ENCODE assay signal across 1 cellular context in genomic region chr4:80153800-80154546, GRCh38.
A peak's percentile ranks its signal among the peaks of the same experiment; 100 is the strongest.
TF ChIP-seq lines count a peak whose summit lies in the region.

No MANE protein-coding gene starts in this region.

TF ChIP-seq in SK-N-SH, 30 proteins besides CTCF, POLR2A, EP300 and RAD21 (continued from another document):
- TF ChIP-seq PBX3 (IDR thresholded peaks at IDR 0.05) (peak; percentile 37), TEAD4 (IDR thresholded peaks at IDR 0.05; ENCODE audit: borderline replicate concordance, insufficient read depth) (peak; percentile 46; the same call in 1 of the 2 replicates), YY1 (IDR thresholded peaks at IDR 0.05; ENCODE audit: low read depth) (no peak)
TF ChIP-seq in SK-N-SH: peak in this region for 9.
